8 cellular contexts compared by ENCODE assay signal in genomic region chrY:19744381-19745378, GRCh38. TPM values are rescaled to one million over a fixed set of nuclear protein-coding genes. Genes with fewer than 3 reads are reported as not detected.
DNase-seq lines count a peak whose midpoint lies in the region; ATAC-seq and TF ChIP-seq lines count a peak whose summit lies in the region.

Gene KDM5D (minus strand): TSS chrY:19744726. CDS start chrY:19744534, 192 bp downstream.

- H3K4me3 ChIP-seq in GM23248 (peak within 1 kb of the TSS; percentile 97), NT2/D1 (ENCODE audit: insufficient read length, low read depth) (peak within 1 kb of the TSS; percentile 35), mucosa of descending colon (peak within 1 kb of the TSS; percentile 19)

- H3K9me3 ChIP-seq in GM23248 (ENCODE audit: low read depth): no peaks in the 10 kb centered on the region
- no peaks in the 10 kb centered on the region for H3K9me3 ChIP-seq in NT2/D1 (ENCODE audit: insufficient read depth, low read length)
- H3K9me3 ChIP-seq in mucosa of descending colon: no peaks in the 10 kb centered on the region

- H4K20me1 ChIP-seq in GM23248 (ENCODE audit: insufficient read depth): no peaks in the 10 kb centered on the region

- TF ChIP-seq CTCF in 22Rv1 (IDR thresholded peaks at IDR 0.05) (no peak), mucosa of descending colon (IDR thresholded peaks at IDR 0.05) (no peak)

- peaks cover 21% of the 10 kb centered on the region; the same call in 1 of the 2 replicates for H3K36me3 ChIP-seq in GM23248 (ENCODE audit: low read depth)
- peaks cover 19% of the 10 kb centered on the region for H3K36me3 ChIP-seq in NT2/D1 (ENCODE audit: insufficient read depth, insufficient read length, low read length)
- no peaks in the 10 kb centered on the region for H3K36me3 ChIP-seq in mucosa of descending colon (ENCODE audit: low read depth)

- DNase-seq in GM23248 (peak; percentile 79), NT2/D1 (ENCODE audit: low read depth, low spot score) (peak; percentile 9), brain pericyte (ENCODE audit: low read depth, low spot score) (peak; percentile 55), mucosa of descending colon (peak in 2 of 3 donors; percentile 73 to 79), midbrain (lab: John Stamatoyannopoulos, UW) (no peak), NCI-H510A treated with DMSO at 0.1 percent for 48 hours (lab: John Stamatoyannopoulos, UW) (no peak), AG08396 (ENCODE audit: low spot score) (no peak)

- intact Hi-C loops in mucosa of descending colon (cut with DNase I, micrococcal nuclease): no loop called here

- 0 out of 2 replicates have a peak, but pooled peaks cover 4% of the 10 kb centered on the region for H3K4me1 ChIP-seq in GM23248 (ENCODE audit: insufficient read depth)
- no peaks in the 10 kb centered on the region for H3K4me1 ChIP-seq in NT2/D1 (ENCODE audit: insufficient read depth, insufficient read length)
- H3K4me1 ChIP-seq in mucosa of descending colon (ENCODE audit: low read depth): peaks cover 6% of the 10 kb centered on the region

- H3K27me3 ChIP-seq in GM23248 (replicated peaks; ENCODE audit: insufficient read depth): no peaks in the 10 kb centered on the region
- H3K27me3 ChIP-seq in NT2/D1 (ENCODE audit: insufficient read depth, insufficient read length): no peaks in the 10 kb centered on the region

- peak within 1 kb of the TSS; percentile 83 for H3K4me2 ChIP-seq in GM23248 (ENCODE audit: unreplicated experiment)

- H3F3A ChIP-seq in GM23248 (ENCODE audit: insufficient read depth): peaks cover 10% of the 10 kb centered on the region

- H3K27ac ChIP-seq in 22Rv1: peak within 1 kb of the TSS; percentile 93
- H3K27ac ChIP-seq in GM23248: peak within 1 kb of the TSS; percentile 99

- in situ Hi-C loops in GM23248 (cut with MboI): loop anchor here (25.0 kb wide), 1 partner anchor 818 kb away; no protein-coding TSS in a partner anchor

- 1% methylated on average over 49 to 51 of the region's 52 CpGs for WGBS in GM23248 (ENCODE audit: low coverage in 1 of 2, low lambda C conversion rate in 2 of 2, missing lambda C conversion rate in 2 of 2), 2 experiments

- H3K9ac ChIP-seq in GM23248 (peak within 1 kb of the TSS; percentile 98), NT2/D1 (ENCODE audit: insufficient read length, low read depth) (peak within 1 kb of the TSS; percentile 61)

- H3K9me2 ChIP-seq in GM23248 (ENCODE audit: insufficient read depth): no peaks in the 10 kb centered on the region

- ATAC-seq in mucosa of descending colon: no peak

- H3K79me2 ChIP-seq in GM23248 (ENCODE audit: insufficient read depth): peaks cover 45% of the 10 kb centered on the region

- H2AFZ ChIP-seq in GM23248: peak within 1 kb of the TSS; percentile 96

RNA-seq across cellular contexts. Expression of gene KDM5D, which starts in this region (rescaled TPM):
- total RNA-seq in GM23248 (2014; rRNA removed; shearing (Covaris generic)): 20.6 and 20.9 TPM in 2 replicates
- polyA plus RNA-seq in GM23248 (2016; fragmentation: Nextera tagmentation; extraction: Ambion mirVana): 9.2 and 11.5 TPM in 2 replicates
- 10 to 100 TPM in 2 of 3 donors, not detected in 1; 61.5 to 93.3 TPM for total RNA-seq in mucosa of descending colon

Comparison
In these comparisons a context has a peak if more than half of its experiments do, and no peak if none do; other contexts are left out.
1. DNase-seq: peak in GM23248 (single experiment), NT2/D1 (single experiment), brain pericyte (single experiment) and mucosa of descending colon (2 of 3); none in midbrain (single experiment), NCI-H510A treated with DMSO at 0.1 percent for 48 hours (single experiment) and AG08396 (single experiment).
2. H3K4me3 ChIP-seq: peak in every context shown above with its lines; median percentile 97 in GM23248; 35 in NT2/D1; 19 in mucosa of descending colon.